14 cellular contexts compared by ENCODE assay signal in the genomic region with DNA sequence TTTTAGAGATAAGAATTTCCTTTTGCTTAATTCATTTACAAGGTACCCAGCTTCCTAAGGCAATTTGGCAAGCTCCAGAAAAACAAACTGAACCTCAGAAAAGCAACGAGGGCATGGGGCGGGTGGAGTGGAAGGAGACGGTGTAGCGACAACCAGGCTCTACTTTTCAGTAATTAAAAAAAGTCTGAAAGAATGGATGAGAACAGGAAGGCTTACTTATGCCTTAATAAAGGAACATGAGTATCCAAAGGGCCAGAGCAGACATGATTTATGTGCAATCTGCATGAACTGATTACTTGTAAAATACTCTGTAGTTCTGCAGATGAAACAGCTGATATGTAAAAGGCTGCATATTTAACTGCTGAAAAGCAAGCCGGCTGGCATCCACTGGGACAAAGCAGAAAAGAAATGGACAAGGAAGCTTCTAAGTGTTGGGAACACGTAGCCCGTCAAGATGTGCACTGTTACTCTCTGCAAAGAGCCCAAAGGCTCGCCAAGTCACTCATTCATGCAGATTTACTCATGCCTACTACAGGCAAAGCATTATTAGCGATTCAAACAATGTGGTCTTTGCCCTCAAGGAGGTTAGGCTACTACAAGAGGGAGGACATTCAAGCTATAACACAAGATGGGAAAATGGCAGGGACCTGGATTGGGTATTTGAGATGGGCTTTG. TPM values are rescaled to one million over a fixed set of nuclear protein-coding genes. Genes with fewer than 3 reads are reported as not detected.
DNase-seq lines count a peak whose midpoint lies in the region; ATAC-seq, FAIRE-seq and TF ChIP-seq lines count a peak whose summit lies in the region.
"Had no signal": no experiment of that assay in that cellular context is flagged by ENCODE, and none has a peak within 500 bp of the region (broad histone marks: within the 10 kb centered on the region; RNA-seq: fewer than 3 reads in every experiment).

No MANE protein-coding gene starts in this region.

- peaks cover 9% of the 10 kb centered on the region for H3K4me1 ChIP-seq in hepatocyte (ENCODE audit: insufficient read depth)
- no peaks in the 10 kb centered on the region for H3K4me1 ChIP-seq in GM23248 (ENCODE audit: insufficient read depth)

- H2AFZ ChIP-seq in hepatocyte (no peak overlapping the region), GM23248 (no peak overlapping the region)

- H3K9me3 Mint-ChIP-seq in stimulated activated naive CD8-positive, alpha-beta T cell treated with anti-CD3 and anti-CD28 coated beads, Interleukin-15, Interleukin-2, amounts not matched to agents 100 ng/mL and 50 ng/mL, for 24 hours, result no peaks in the 10 kb centered on the region
- H3K9me3 Mint-ChIP-seq in stimulated activated naive CD8-positive, alpha-beta T cell treated with anti-CD3 and anti-CD28 coated beads, Interleukin-15, amount 100 ng/mL, for 72 hours, result no peaks in the 10 kb centered on the region

- peak overlapping the region; percentile 32 for H3K27ac Mint-ChIP-seq in stimulated activated naive CD8-positive, alpha-beta T cell treated with anti-CD3 and anti-CD28 coated beads, Interleukin-15, Interleukin-2, amounts not matched to agents 100 ng/mL and 50 ng/mL, for 24 hours
- no peak overlapping the region for H3K27ac Mint-ChIP-seq in stimulated activated naive CD8-positive, alpha-beta T cell treated with anti-CD3 and anti-CD28 coated beads, Interleukin-15, amount 100 ng/mL, for 72 hours
- H3K27ac Mint-ChIP-seq: dendritic cell treated with granulocyte-macrophage colony-stimulating factor and Interleukin-4, amounts not matched to agents 40 ng/mL and 50 ng/mL, for 4 days had no signal

- no peak for TF ChIP-seq POLR2A in GM12891 (IDR thresholded peaks at IDR 0.05; ENCODE audit: low read depth, low read length)

- H3K27me3 Mint-ChIP-seq in stimulated activated naive CD8-positive, alpha-beta T cell treated with anti-CD3 and anti-CD28 coated beads, Interleukin-15, Interleukin-2, amounts not matched to agents 100 ng/mL and 50 ng/mL, for 24 hours, result no peaks in the 10 kb centered on the region
- H3K27me3 Mint-ChIP-seq in stimulated activated naive CD8-positive, alpha-beta T cell treated with anti-CD3 and anti-CD28 coated beads, Interleukin-15, amount 100 ng/mL, for 72 hours, result no peaks in the 10 kb centered on the region
- H3K27me3 Mint-ChIP-seq: dendritic cell treated with granulocyte-macrophage colony-stimulating factor and Interleukin-4, amounts not matched to agents 40 ng/mL and 50 ng/mL, for 4 days had no signal

- H3K9me2 ChIP-seq in hepatocyte (replicated peaks; ENCODE audit: insufficient read depth) (no peaks in the 10 kb centered on the region), GM23248 (ENCODE audit: insufficient read depth) (no peaks in the 10 kb centered on the region)

- H3K9me3 ChIP-seq in hepatocyte (ENCODE audit: low read depth) (no peaks in the 10 kb centered on the region), GM23248 (ENCODE audit: low read depth) (no peaks in the 10 kb centered on the region)
- H3K9me3 ChIP-seq: vagina had no signal

- no peak overlapping the region for H3K9ac ChIP-seq in GM23248

- no peaks in the 10 kb centered on the region for H3F3A ChIP-seq in GM23248 (ENCODE audit: insufficient read depth)

- H3K27me3 ChIP-seq in hepatocyte (no peaks in the 10 kb centered on the region), GM23248 (replicated peaks; ENCODE audit: insufficient read depth) (no peaks in the 10 kb centered on the region)
- H3K27me3 ChIP-seq: vagina had no signal

- in situ Hi-C loops in GM23248 (cut with MboI), result no loop called here

- H3K4me3 ChIP-seq in hepatocyte, result no peak overlapping the region
- H3K4me3 ChIP-seq in GM23248, result no peak overlapping the region
- H3K4me3 ChIP-seq: vagina had no signal

- H3K36me3 ChIP-seq in hepatocyte (replicated peaks; ENCODE audit: insufficient read depth, low read depth), result no peaks in the 10 kb centered on the region
- 0 out of 2 replicates have a peak, but pooled peaks cover under 1% of the 10 kb centered on the region for H3K36me3 ChIP-seq in GM23248 (ENCODE audit: low read depth)

- no peak for FAIRE-seq in GM12891 (lab: Jason Lieb, UNC)

- H3K4me3 Mint-ChIP-seq in stimulated activated naive CD8-positive, alpha-beta T cell treated with anti-CD3 and anti-CD28 coated beads, Interleukin-15, Interleukin-2, amounts not matched to agents 100 ng/mL and 50 ng/mL, for 24 hours, result no peak overlapping the region
- H3K4me3 Mint-ChIP-seq in stimulated activated naive CD8-positive, alpha-beta T cell treated with anti-CD3 and anti-CD28 coated beads, Interleukin-15, amount 100 ng/mL, for 72 hours, result peak overlapping the region in 1 of 2 donors; percentile 19
- H3K4me3 Mint-ChIP-seq: dendritic cell treated with granulocyte-macrophage colony-stimulating factor and Interleukin-4, amounts not matched to agents 40 ng/mL and 50 ng/mL, for 4 days had no signal

- H3K4me2 ChIP-seq in hepatocyte (peak overlapping the region; percentile 12), GM23248 (ENCODE audit: unreplicated experiment) (no peak overlapping the region)

- ATAC-seq in stimulated activated naive CD8-positive, alpha-beta T cell treated with anti-CD3 and anti-CD28 coated beads, Interleukin-15, amount 100 ng/mL, for 72 hours, result no peak

- TF ChIP-seq CTCF in VCaP (conservative IDR thresholded peaks at IDR 0.05) (no peak), hepatocyte (IDR thresholded peaks at IDR 0.05; ENCODE audit: poor library complexity) (no peak)

- 74% methylated on average over 9 of the region's 9 CpGs for WGBS in hepatocyte (ENCODE audit: low lambda C conversion rate, missing lambda C conversion rate)
- 80 to 81% methylated on average over 9 of the region's 9 CpGs for WGBS in GM23248 (ENCODE audit: low coverage in 1 of 2, low lambda C conversion rate in 2 of 2, missing lambda C conversion rate in 2 of 2), 2 experiments

- peaks cover 72% of the 10 kb centered on the region for H3K4me1 Mint-ChIP-seq in stimulated activated naive CD8-positive, alpha-beta T cell treated with anti-CD3 and anti-CD28 coated beads, Interleukin-15, Interleukin-2, amounts not matched to agents 100 ng/mL and 50 ng/mL, for 24 hours (ENCODE audit: low read depth)
- H3K4me1 Mint-ChIP-seq in stimulated activated naive CD8-positive, alpha-beta T cell treated with anti-CD3 and anti-CD28 coated beads, Interleukin-15, amount 100 ng/mL, for 72 hours, result peaks cover 72% of the 10 kb centered on the region

- peaks cover 54% of the 10 kb centered on the region for H3K36me3 Mint-ChIP-seq in stimulated activated naive CD8-positive, alpha-beta T cell treated with anti-CD3 and anti-CD28 coated beads, Interleukin-15, Interleukin-2, amounts not matched to agents 100 ng/mL and 50 ng/mL, for 24 hours (ENCODE audit: low read depth)

- H3K79me2 ChIP-seq in hepatocyte (no peaks in the 10 kb centered on the region), GM23248 (ENCODE audit: insufficient read depth) (peaks cover 82% of the 10 kb centered on the region)

- H4K20me1 ChIP-seq in hepatocyte (ENCODE audit: insufficient read depth, poor library complexity, severe bottlenecking), result no peaks in the 10 kb centered on the region
- peaks cover 7% of the 10 kb centered on the region for H4K20me1 ChIP-seq in GM23248 (ENCODE audit: insufficient read depth)

- no peak for DNase-seq in stimulated activated naive CD8-positive, alpha-beta T cell treated with anti-CD3 and anti-CD28 coated beads, Interleukin-15, amount 100 ng/mL, for 72 hours
- DNase-seq in hepatocyte (ENCODE audit: low spot score) (no peak), NCI-H1105 treated with DMSO at 0.1 percent for 48 hours (lab: John Stamatoyannopoulos, UW) (no peak), GM23248 (no peak), GM12891 (ENCODE audit: insufficient read length, low spot score) (no peak), NOMO-1 treated with dmso at 0.1 percent for 144 hours (lab: John Stamatoyannopoulos, UW; ENCODE audit: unreplicated experiment) (no peak)
- DNase-seq: EL; NCI-H1105; NCI-H345; stimulated activated CD4-positive, alpha-beta T cell treated with anti-CD3 and anti-CD28 coated beads, Interleukin-12 subunit alpha, Interleukin-12 subunit beta, amount 100 ng/mL, for 4 hours had no signal

- H3K27ac ChIP-seq in VCaP (peak overlapping the region; percentile 41), hepatocyte (no peak overlapping the region), GM23248 (no peak overlapping the region)
- H3K27ac ChIP-seq: vagina had no signal

TF ChIP-seq in GM12891, 5 proteins besides CTCF, POLR2A, EP300 and RAD21:
- no peak for TF ChIP-seq TAF1 (IDR thresholded peaks at IDR 0.05; ENCODE audit: low read depth, low read length)
- TF ChIP-seq POU2F2 (IDR thresholded peaks at IDR 0.05; ENCODE audit: low read depth, low read length), result no peak
- TF ChIP-seq POLR2AphosphoS5 (IDR thresholded peaks at IDR 0.05; ENCODE audit: low read depth, low read length), result no peak
- TF ChIP-seq SPI1 (IDR thresholded peaks at IDR 0.05; ENCODE audit: low read depth, low read length), result no peak
- no peak for TF ChIP-seq PAX5 (IDR thresholded peaks at IDR 0.05; ENCODE audit: insufficient read depth, low read length, severe bottlenecking)

RNA-seq across cellular contexts. Expression of a gene that starts 18.5 kb away (rescaled TPM):
- 14.9 and 17.0 TPM in 2 replicates for total RNA-seq in hepatocyte
- polyA plus RNA-seq in hepatocyte (4.4 and 10.0 TPM in 2 replicates), GM23248 (2016; fragmentation: Nextera tagmentation; extraction: Ambion mirVana) (42.9 and 43.1 TPM in 2 replicates)
- total RNA-seq in GM23248 (2014; rRNA removed; shearing (Covaris generic)), result 62.3 and 77.7 TPM in 2 replicates
- polyA plus RNA-seq in GM12891 (2012; ENCODE audit: low read depth, missing spikeins), result 168 TPM
